Comparison of ENCODE assay signal across 10 cellular contexts in genomic region chr2:6960659-6961058, GRCh38. TPM values are rescaled to one million over a fixed set of nuclear protein-coding genes. Genes with fewer than 3 reads are reported as not detected.
DNase-seq lines count a peak whose midpoint lies in the region; ATAC-seq and TF ChIP-seq lines count a peak whose summit lies in the region.
"Had no signal": no experiment of that assay in that cellular context is flagged by ENCODE, and none has a peak within 500 bp of the region (broad histone marks: within the 10 kb centered on the region; RNA-seq: fewer than 3 reads in every experiment).

No MANE protein-coding gene starts in this region.

- H2AK5ac ChIP-seq in trophoblast cell (ENCODE audit: low read length) = no peak overlapping the region

- no peak overlapping the region for H2BK120ac ChIP-seq in trophoblast cell (ENCODE audit: insufficient read depth, low read length, poor library complexity)

- no peak overlapping the region for H2BK12ac ChIP-seq in trophoblast cell (ENCODE audit: low read length)

- no peaks in the 10 kb centered on the region for H3K79me1 ChIP-seq in trophoblast cell (ENCODE audit: low read length)

- H4K12ac ChIP-seq in trophoblast cell (ENCODE audit: low read depth, low read length) = no peak overlapping the region

- H3K27me3 ChIP-seq in WERI-Rb-1 (ENCODE audit: insufficient read depth, low read depth, severe bottlenecking) = no peaks in the 10 kb centered on the region
- no peaks in the 10 kb centered on the region for H3K27me3 ChIP-seq in trophoblast cell (ENCODE audit: insufficient read depth, low read length)

- no peak overlapping the region for H3K14ac ChIP-seq in trophoblast cell (ENCODE audit: low read length)

- H3K9ac ChIP-seq in trophoblast cell (ENCODE audit: low read length) = no peak overlapping the region
- H3K9ac ChIP-seq: KMS-11 had no signal

- H3K79me2 ChIP-seq in trophoblast cell (ENCODE audit: control insufficient read depth, insufficient read depth, low read length, poor library complexity) = no peaks in the 10 kb centered on the region

- no CpG with 5 or more reads among the region's 8 CpGs for WGBS in trophoblast cell (ENCODE audit: extremely low coverage, insufficient coverage, insufficient read length)

- no peaks in the 10 kb centered on the region for H3K9me3 ChIP-seq in WERI-Rb-1 (ENCODE audit: severe bottlenecking)
- H3K9me3 ChIP-seq in trophoblast cell (ENCODE audit: insufficient read depth, low read depth, low read length) = no peaks in the 10 kb centered on the region

- no peak overlapping the region for H3K23ac ChIP-seq in trophoblast cell (ENCODE audit: low read length)

- no peak overlapping the region for H4K91ac ChIP-seq in trophoblast cell (ENCODE audit: low read depth, low read length)

- H4K8ac ChIP-seq in trophoblast cell (ENCODE audit: low read depth, low read length) = no peak overlapping the region

- no peak overlapping the region for H2AFZ ChIP-seq in trophoblast cell (ENCODE audit: insufficient read depth, low read length, poor library complexity)

- H3K4me3 ChIP-seq in WERI-Rb-1 (ENCODE audit: low read depth, low read length) (no peak overlapping the region), fibroblast of the aortic adventitia (ENCODE audit: low read depth, low read length) (no peak overlapping the region), trophoblast cell (ENCODE audit: low read depth, low read length) (no peak overlapping the region)

- no peaks in the 10 kb centered on the region for H3K4me1 ChIP-seq in trophoblast cell (ENCODE audit: control insufficient read depth in 1 of 2, insufficient read depth in 2 of 2, low read length in 2 of 2)

- H3K18ac ChIP-seq in trophoblast cell (ENCODE audit: low read length) = no peak overlapping the region

- H3K27ac ChIP-seq in WERI-Rb-1 (peak overlapping the region; percentile 90), trophoblast cell (ENCODE audit: low read depth, low read length) (no peak overlapping the region)
- H3K27ac ChIP-seq: KMS-11 had no signal

- DNase-seq in Ammon's horn (ENCODE audit: low spot score) (peak; percentile 58), WERI-Rb-1 (no peak), fibroblast of the aortic adventitia (ENCODE audit: low read depth) (peak; percentile 85), pons (ENCODE audit: low spot score) (peak; percentile 83), trophoblast cell (no peak), UCSD-AML1 (lab: John Stamatoyannopoulos, UW; ENCODE audit: unreplicated experiment) (no peak)
- no peak for DNase-seq in stimulated activated naive CD4-positive, alpha-beta T cell treated with Interleukin-2 at 50 U/mL for 16 hours (lab: John Stamatoyannopoulos, UW)
- DNase-seq: NCI-H524 treated with DMSO at 0.1 percent for 48 hours had no signal

- no peak overlapping the region for H2BK5ac ChIP-seq in trophoblast cell (ENCODE audit: low read depth, low read length, poor library complexity)

- no peak overlapping the region for H3K4ac ChIP-seq in trophoblast cell (ENCODE audit: low read depth, low read length)

- ATAC-seq in GM21717 (IDR thresholded peaks at IDR 0.05; ENCODE audit: unreplicated experiment) = no peak

- H3K4me2 ChIP-seq in trophoblast cell (ENCODE audit: low read length) = no peak overlapping the region
- H3K4me2 ChIP-seq: KMS-11 had no signal

- TF ChIP-seq CTCF in WERI-Rb-1 (IDR thresholded peaks at IDR 0.05; ENCODE audit: low read depth, low read length) (no peak), fibroblast of the aortic adventitia (IDR thresholded peaks at IDR 0.05; ENCODE audit: insufficient read depth, low read length) (no peak)

- H3K36me3 ChIP-seq in WERI-Rb-1 = no peaks in the 10 kb centered on the region; the same call in none of the 2 replicates
- no peaks in the 10 kb centered on the region for H3K36me3 ChIP-seq in trophoblast cell (ENCODE audit: control insufficient read depth in 1 of 2, insufficient read depth in 2 of 2, low read length in 2 of 2)

RNA-seq across cellular contexts. Expression of gene RNF144A, which starts 43.4 kb away (rescaled TPM):
- 5.8 and 10.8 TPM in 2 replicates for total RNA-seq in fibroblast of the aortic adventitia (ENCODE audit: low replicate concordance)
- 9.2 and 9.3 TPM in 2 replicates for polyA plus RNA-seq in trophoblast cell (2013)

Comparison
In these comparisons a context has a peak if more than half of its experiments do, and no peak if none do; other contexts are left out.
1. DNase-seq: peak in Ammon's horn (single experiment), fibroblast of the aortic adventitia (single experiment) and pons (single experiment); none in WERI-Rb-1 (single experiment), trophoblast cell (0 of 2), UCSD-AML1 (single experiment) and stimulated activated naive CD4-positive, alpha-beta T cell treated with Interleukin-2 at 50 U/mL for 16 hours (single experiment).